38 cellular contexts compared by ENCODE assay signal in genomic region chr7:133155642-133156041, GRCh38.
"Had no signal": no experiment of that assay in that cellular context is flagged by ENCODE, and none has a peak within 500 bp of the region (broad histone marks: within the 10 kb centered on the region; RNA-seq: fewer than 3 reads in every experiment).

No MANE protein-coding gene starts in this region.

- FAIRE-seq: astrocyte, bronchial epithelial cell had no signal

- H3K9me3 ChIP-seq: adrenal gland, ascending aorta, body of pancreas, breast epithelium had no signal

- H3K36me3 Mint-ChIP-seq: activated naive CD4-positive, alpha-beta T cell treated with anti-CD3 and anti-CD28 coated beads, Interleukin-2, amount 10 ng/mL, durations not matched to agents 7 days and 5 days; activated naive CD4-positive, alpha-beta T cell treated with anti-CD3 and anti-CD28 coated beads, Interleukin-2, amount 50 U/mL, for 24 hours; activated naive CD4-positive, alpha-beta T cell treated with anti-CD3 and anti-CD28 coated beads, Interleukin-2, amount 50 U/mL, for 72 hours; activated naive CD8-positive, alpha-beta T cell; activated naive CD8-positive, alpha-beta T cell treated with anti-CD3 and anti-CD28 coated beads for 36 hours; activated naive CD8-positive, alpha-beta T cell treated with anti-CD3 and anti-CD28 coated beads, Interleukin-2, amount 10 ng/mL, durations not matched to agents 7 days and 5 days; brain had no signal

- H3K27me3 ChIP-seq: adrenal gland, ascending aorta, body of pancreas, brain microvascular endothelial cell, breast epithelium, cardiac muscle cell had no signal

- H3K27ac ChIP-seq: adrenal gland, ascending aorta, body of pancreas, brain microvascular endothelial cell, breast epithelium, cardiac muscle cell had no signal

- H3K4me3 ChIP-seq: adrenal gland, ascending aorta, body of pancreas, breast epithelium, cardiac muscle cell had no signal

- DNase-seq: activated effector memory CD4-positive, alpha-beta T cell treated with anti-CD3 and anti-CD28 coated beads, Interleukin-2, amount 50 U/mL, for 16 hours; activated effector memory CD4-positive, alpha-beta T cell treated with Interleukin-2 at 50 U/mL for 16 hours; activated gamma-delta T cell; activated gamma-delta T cell treated with Interleukin-2 at 50 U/mL for 16 hours; activated naive CD4-positive, alpha-beta T cell; activated naive CD4-positive, alpha-beta T cell treated with anti-CD3 and anti-CD28 coated beads for 36 hours; activated naive CD4-positive, alpha-beta T cell treated with anti-CD3 and anti-CD28 coated beads, Interleukin-2, amount 10 ng/mL, durations not matched to agents 7 days and 5 days; activated naive CD4-positive, alpha-beta T cell treated with anti-CD3 and anti-CD28 coated beads, Interleukin-2, amount 50 U/mL, for 16 hours; activated naive CD4-positive, alpha-beta T cell treated with Interleukin-2 at 50 U/mL for 16 hours; activated naive CD8-positive, alpha-beta T cell treated with anti-CD3 and anti-CD28 coated beads for 36 hours; activated naive CD8-positive, alpha-beta T cell treated with anti-CD3 and anti-CD28 coated beads, Interleukin-2, amount 10 ng/mL, durations not matched to agents 7 days and 5 days; activated naive CD8-positive, alpha-beta T cell treated with anti-CD3 and anti-CD28 coated beads, Interleukin-2, amount 50 U/mL, for 24 hours; activated T-cell treated with anti-CD3 and anti-CD28 coated beads, Interleukin-2, amount 50 U/mL, for 24 hours; activated T-cell treated with anti-CD3 and anti-CD28 coated beads, Interleukin-2, amount 50 U/mL, for 48 hours; activated T-cell treated with anti-CD3 and anti-CD28 coated beads, Interleukin-2, amount 50 U/mL, for 72 hours; adrenal gland; amniotic stem cell; amygdala; anterior cingulate cortex; aorta; body of pancreas; brain microvascular endothelial cell; caudate nucleus; central memory CD4-positive, alpha-beta T cell; cerebellar nuclear complex had no signal

- H3K4me1 ChIP-seq: adrenal gland, ascending aorta, body of pancreas, breast epithelium had no signal

- H3K4me3 Mint-ChIP-seq: activated naive CD4-positive, alpha-beta T cell treated with anti-CD3 and anti-CD28 coated beads for 36 hours; activated naive CD4-positive, alpha-beta T cell treated with anti-CD3 and anti-CD28 coated beads, Interleukin-2, amount 10 ng/mL, durations not matched to agents 7 days and 5 days; activated naive CD4-positive, alpha-beta T cell treated with anti-CD3 and anti-CD28 coated beads, Interleukin-2, amount 50 U/mL, for 24 hours; activated naive CD8-positive, alpha-beta T cell; activated naive CD8-positive, alpha-beta T cell treated with anti-CD3 and anti-CD28 coated beads for 36 hours; activated naive CD8-positive, alpha-beta T cell treated with anti-CD3 and anti-CD28 coated beads, Interleukin-2, amount 10 ng/mL, durations not matched to agents 7 days and 5 days; activated naive CD8-positive, alpha-beta T cell treated with anti-CD3 and anti-CD28 coated beads, Interleukin-2, amount 50 U/mL, for 24 hours; activated T-cell treated with anti-CD3 and anti-CD28 coated beads, Interleukin-2, amount 50 U/mL, for 24 hours; activated T-cell treated with anti-CD3 and anti-CD28 coated beads, Interleukin-2, amount 50 U/mL, for 72 hours; activated T-helper 1 cell treated with anti-CD3 and anti-CD28 coated beads, Interleukin-12 subunit alpha, Interleukin-12 subunit beta, Interleukin-2, Interleukin-4 antibody, amounts not matched to agents 30 ng/mL and 10 ng/mL and 1 ng/mL, durations not matched to agents 14 hours and 24 hours and 36 hours; activated T-helper 17 cell treated with anti-CD3 and anti-CD28 coated beads, Interleukin-2, amount 50 U/mL, for 72 hours; brain; central memory CD8-positive, alpha-beta T cell had no signal

- H3K27me3 Mint-ChIP-seq: activated naive CD8-positive, alpha-beta T cell treated with anti-CD3 and anti-CD28 coated beads for 36 hours; activated naive CD8-positive, alpha-beta T cell treated with anti-CD3 and anti-CD28 coated beads, Interleukin-2, amount 50 U/mL, for 24 hours had no signal

- H3K36me3 ChIP-seq: adrenal gland, ascending aorta, brain microvascular endothelial cell, breast epithelium, cardiac muscle cell had no signal

- ATAC-seq: activated naive CD4-positive, alpha-beta T cell treated with anti-CD3 and anti-CD28 coated beads, Interleukin-2, amount 50 U/mL, for 72 hours; activated naive CD8-positive, alpha-beta T cell treated with anti-CD3 and anti-CD28 coated beads, Interleukin-2, amount 50 U/mL, for 24 hours; activated T-cell treated with anti-CD3 and anti-CD28 coated beads, Interleukin-2, amount 50 U/mL, for 72 hours; activated T-helper 17 cell treated with anti-CD3 and anti-CD28 coated beads, Interleukin-2, amount 50 U/mL, for 72 hours; body of pancreas had no signal

- H3K4me1 Mint-ChIP-seq: activated naive CD4-positive, alpha-beta T cell treated with anti-CD3 and anti-CD28 coated beads, Interleukin-2, amount 10 ng/mL, durations not matched to agents 7 days and 5 days; activated naive CD4-positive, alpha-beta T cell treated with anti-CD3 and anti-CD28 coated beads, Interleukin-2, amount 50 U/mL, for 24 hours; activated naive CD8-positive, alpha-beta T cell treated with anti-CD3 and anti-CD28 coated beads for 36 hours; activated naive CD8-positive, alpha-beta T cell treated with anti-CD3 and anti-CD28 coated beads, Interleukin-2, amount 10 ng/mL, durations not matched to agents 7 days and 5 days; activated naive CD8-positive, alpha-beta T cell treated with anti-CD3 and anti-CD28 coated beads, Interleukin-2, amount 50 U/mL, for 24 hours; activated T-helper 17 cell treated with anti-CD3 and anti-CD28 coated beads, Interleukin-2, amount 50 U/mL, for 72 hours; brain; central memory CD8-positive, alpha-beta T cell had no signal

- H3K9me3 Mint-ChIP-seq: activated naive CD4-positive, alpha-beta T cell treated with anti-CD3 and anti-CD28 coated beads for 36 hours; activated naive CD4-positive, alpha-beta T cell treated with anti-CD3 and anti-CD28 coated beads, Interleukin-2, amount 10 ng/mL, durations not matched to agents 7 days and 5 days; activated naive CD4-positive, alpha-beta T cell treated with anti-CD3 and anti-CD28 coated beads, Interleukin-2, amount 50 U/mL, for 24 hours; activated naive CD4-positive, alpha-beta T cell treated with anti-CD3 and anti-CD28 coated beads, Interleukin-2, amount 50 U/mL, for 72 hours; activated T-cell treated with anti-CD3 and anti-CD28 coated beads, Interleukin-2, amount 50 U/mL, for 24 hours; activated T-helper 1 cell treated with anti-CD3 and anti-CD28 coated beads, Interleukin-12 subunit alpha, Interleukin-12 subunit beta, Interleukin-2, Interleukin-4 antibody, amounts not matched to agents 30 ng/mL and 10 ng/mL and 1 ng/mL, durations not matched to agents 14 hours and 24 hours and 36 hours; activated T-helper 17 cell treated with anti-CD3 and anti-CD28 coated beads, Interleukin-2, amount 50 U/mL, for 72 hours; activated T-helper 2 cell treated with anti-CD3 and anti-CD28 coated beads, Interferon-gamma antibody, Interleukin-2, Interleukin-4, amounts not matched to agents 10 μg/mL and 5 μg/mL and 100 μg/mL, durations not matched to agents 14 hours and 24 hours and 36 hours; central memory CD8-positive, alpha-beta T cell had no signal
